ENCODE assay signal across 1 cellular context in the genomic region with DNA sequence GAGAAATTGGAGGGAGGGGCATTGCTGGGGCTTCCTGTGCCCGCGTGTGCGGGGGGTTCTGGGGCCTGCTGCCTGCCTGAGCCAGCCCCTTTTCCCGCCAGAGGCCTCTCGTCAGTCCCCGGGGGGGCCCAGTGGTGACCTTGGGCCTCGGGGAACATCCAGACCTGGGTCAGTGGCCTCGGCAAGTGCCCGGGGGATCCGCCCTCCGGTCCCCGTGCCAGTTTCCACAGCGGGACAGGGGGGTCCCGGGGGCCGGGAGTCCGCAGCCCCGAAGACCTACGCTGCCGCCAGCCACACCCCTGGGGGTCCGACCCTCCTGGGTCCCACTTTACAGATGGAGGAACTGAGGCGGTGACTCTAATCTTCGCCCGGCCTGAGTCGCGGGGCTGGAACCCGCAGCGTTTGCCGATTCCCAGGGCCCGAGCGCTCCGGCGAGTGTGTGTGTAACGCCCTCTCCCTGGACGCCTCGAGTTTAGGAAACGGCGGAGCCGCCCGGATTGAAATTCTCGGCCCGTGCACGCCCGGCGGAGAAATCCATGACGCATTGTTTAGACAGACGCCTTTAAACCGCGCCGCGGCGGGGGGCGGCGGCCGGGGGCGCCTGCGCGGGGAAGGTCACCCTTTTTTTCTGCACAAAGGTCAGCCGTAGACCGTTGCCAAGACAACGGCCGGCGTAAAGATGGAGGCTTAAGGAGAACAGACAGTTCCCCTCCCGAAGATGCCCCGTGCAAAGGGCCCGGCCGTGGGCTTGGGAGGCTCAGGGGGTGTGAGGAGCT.
A peak's percentile ranks its signal among the peaks of the same experiment; 100 is the strongest.
TF ChIP-seq lines count a peak whose summit lies in the region.

No MANE protein-coding gene starts in this region.

TF ChIP-seq in HepG2, 621 proteins besides CTCF, POLR2A, EP300 and RAD21 (continued from another document and continues in another):
- TF ChIP-seq, protein P1, sequence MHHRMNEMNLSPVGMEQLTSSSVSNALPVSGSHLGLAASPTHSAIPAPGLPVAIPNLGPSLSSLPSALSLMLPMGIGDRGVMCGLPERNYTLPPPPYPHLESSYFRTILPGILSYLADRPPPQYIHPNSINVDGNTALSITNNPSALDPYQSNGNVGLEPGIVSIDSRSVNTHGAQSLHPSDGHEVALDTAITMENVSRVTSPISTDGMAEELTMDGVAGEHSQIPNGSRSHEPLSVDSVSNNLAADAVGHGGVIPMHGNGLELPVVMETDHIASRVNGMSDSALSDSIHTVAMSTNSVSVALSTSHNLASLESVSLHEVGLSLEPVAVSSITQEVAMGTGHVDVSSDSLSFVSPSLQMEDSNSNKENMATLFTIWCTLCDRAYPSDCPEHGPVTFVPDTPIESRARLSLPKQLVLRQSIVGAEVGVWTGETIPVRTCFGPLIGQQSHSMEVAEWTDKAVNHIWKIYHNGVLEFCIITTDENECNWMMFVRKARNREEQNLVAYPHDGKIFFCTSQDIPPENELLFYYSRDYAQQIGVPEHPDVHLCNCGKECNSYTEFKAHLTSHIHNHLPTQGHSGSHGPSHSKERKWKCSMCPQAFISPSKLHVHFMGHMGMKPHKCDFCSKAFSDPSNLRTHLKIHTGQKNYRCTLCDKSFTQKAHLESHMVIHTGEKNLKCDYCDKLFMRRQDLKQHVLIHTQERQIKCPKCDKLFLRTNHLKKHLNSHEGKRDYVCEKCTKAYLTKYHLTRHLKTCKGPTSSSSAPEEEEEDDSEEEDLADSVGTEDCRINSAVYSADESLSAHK (CRISPR knock-in tag; IDR thresholded peaks at IDR 0.05; ENCODE audit: borderline replicate concordance), result no peak
- TF ChIP-seq ZNF749 (CRISPR knock-in tag; IDR thresholded peaks at IDR 0.05; ENCODE audit: borderline replicate concordance) (no peak; the same call in 1 of the 2 replicates), ZNF678 (CRISPR knock-in tag; IDR thresholded peaks at IDR 0.05) (no peak), ZSCAN9 (CRISPR knock-in tag; IDR thresholded peaks at IDR 0.05; ENCODE audit: borderline replicate concordance) (no peak; the same call in 1 of the 2 replicates), AHR (CRISPR knock-in tag; IDR thresholded peaks at IDR 0.05) (no peak), ARHGAP35 (CRISPR knock-in tag; IDR thresholded peaks at IDR 0.05; ENCODE audit: borderline replicate concordance) (no peak), ZNF383 (CRISPR knock-in tag; IDR thresholded peaks at IDR 0.05; ENCODE audit: borderline replicate concordance) (no peak), ZNF331 (CRISPR knock-in tag; IDR thresholded peaks at IDR 0.05) (peak; percentile 60), ZNF883 (CRISPR knock-in tag; IDR thresholded peaks at IDR 0.05; ENCODE audit: not compliant biosample characterization) (no peak), ZNF235 (CRISPR knock-in tag; IDR thresholded peaks at IDR 0.05; ENCODE audit: borderline replicate concordance) (no peak), NPAS2 (CRISPR knock-in tag; IDR thresholded peaks at IDR 0.05; ENCODE audit: borderline replicate concordance) (no peak), AGO1 (IDR thresholded peaks at IDR 0.05; ENCODE audit: low read depth, low read length, poor library complexity, severe bottlenecking) (no peak)
- TF ChIP-seq, protein P2, sequence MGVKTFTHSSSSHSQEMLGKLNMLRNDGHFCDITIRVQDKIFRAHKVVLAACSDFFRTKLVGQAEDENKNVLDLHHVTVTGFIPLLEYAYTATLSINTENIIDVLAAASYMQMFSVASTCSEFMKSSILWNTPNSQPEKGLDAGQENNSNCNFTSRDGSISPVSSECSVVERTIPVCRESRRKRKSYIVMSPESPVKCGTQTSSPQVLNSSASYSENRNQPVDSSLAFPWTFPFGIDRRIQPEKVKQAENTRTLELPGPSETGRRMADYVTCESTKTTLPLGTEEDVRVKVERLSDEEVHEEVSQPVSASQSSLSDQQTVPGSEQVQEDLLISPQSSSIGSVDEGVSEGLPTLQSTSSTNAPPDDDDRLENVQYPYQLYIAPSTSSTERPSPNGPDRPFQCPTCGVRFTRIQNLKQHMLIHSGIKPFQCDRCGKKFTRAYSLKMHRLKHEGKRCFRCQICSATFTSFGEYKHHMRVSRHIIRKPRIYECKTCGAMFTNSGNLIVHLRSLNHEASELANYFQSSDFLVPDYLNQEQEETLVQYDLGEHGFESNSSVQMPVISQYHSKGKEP (CRISPR knock-in tag; IDR thresholded peaks at IDR 0.05), result no peak
- TF ChIP-seq, protein P3, sequence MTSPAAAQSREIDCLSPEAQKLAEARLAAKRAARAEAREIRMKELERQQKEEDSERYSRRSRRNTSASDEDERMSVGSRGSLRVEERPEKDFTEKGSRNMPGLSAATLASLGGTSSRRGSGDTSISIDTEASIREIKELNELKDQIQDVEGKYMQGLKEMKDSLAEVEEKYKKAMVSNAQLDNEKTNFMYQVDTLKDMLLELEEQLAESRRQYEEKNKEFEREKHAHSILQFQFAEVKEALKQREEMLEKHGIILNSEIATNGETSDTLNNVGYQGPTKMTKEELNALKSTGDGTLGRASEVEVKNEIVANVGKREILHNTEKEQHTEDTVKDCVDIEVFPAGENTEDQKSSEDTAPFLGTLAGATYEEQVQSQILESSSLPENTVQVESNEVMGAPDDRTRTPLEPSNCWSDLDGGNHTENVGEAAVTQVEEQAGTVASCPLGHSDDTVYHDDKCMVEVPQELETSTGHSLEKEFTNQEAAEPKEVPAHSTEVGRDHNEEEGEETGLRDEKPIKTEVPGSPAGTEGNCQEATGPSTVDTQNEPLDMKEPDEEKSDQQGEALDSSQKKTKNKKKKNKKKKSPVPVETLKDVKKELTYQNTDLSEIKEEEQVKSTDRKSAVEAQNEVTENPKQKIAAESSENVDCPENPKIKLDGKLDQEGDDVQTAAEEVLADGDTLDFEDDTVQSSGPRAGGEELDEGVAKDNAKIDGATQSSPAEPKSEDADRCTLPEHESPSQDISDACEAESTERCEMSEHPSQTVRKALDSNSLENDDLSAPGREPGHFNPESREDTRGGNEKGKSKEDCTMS (CRISPR knock-in tag; conservative IDR thresholded peaks at IDR 0.05), result no peak
- TF ChIP-seq, protein P4, sequence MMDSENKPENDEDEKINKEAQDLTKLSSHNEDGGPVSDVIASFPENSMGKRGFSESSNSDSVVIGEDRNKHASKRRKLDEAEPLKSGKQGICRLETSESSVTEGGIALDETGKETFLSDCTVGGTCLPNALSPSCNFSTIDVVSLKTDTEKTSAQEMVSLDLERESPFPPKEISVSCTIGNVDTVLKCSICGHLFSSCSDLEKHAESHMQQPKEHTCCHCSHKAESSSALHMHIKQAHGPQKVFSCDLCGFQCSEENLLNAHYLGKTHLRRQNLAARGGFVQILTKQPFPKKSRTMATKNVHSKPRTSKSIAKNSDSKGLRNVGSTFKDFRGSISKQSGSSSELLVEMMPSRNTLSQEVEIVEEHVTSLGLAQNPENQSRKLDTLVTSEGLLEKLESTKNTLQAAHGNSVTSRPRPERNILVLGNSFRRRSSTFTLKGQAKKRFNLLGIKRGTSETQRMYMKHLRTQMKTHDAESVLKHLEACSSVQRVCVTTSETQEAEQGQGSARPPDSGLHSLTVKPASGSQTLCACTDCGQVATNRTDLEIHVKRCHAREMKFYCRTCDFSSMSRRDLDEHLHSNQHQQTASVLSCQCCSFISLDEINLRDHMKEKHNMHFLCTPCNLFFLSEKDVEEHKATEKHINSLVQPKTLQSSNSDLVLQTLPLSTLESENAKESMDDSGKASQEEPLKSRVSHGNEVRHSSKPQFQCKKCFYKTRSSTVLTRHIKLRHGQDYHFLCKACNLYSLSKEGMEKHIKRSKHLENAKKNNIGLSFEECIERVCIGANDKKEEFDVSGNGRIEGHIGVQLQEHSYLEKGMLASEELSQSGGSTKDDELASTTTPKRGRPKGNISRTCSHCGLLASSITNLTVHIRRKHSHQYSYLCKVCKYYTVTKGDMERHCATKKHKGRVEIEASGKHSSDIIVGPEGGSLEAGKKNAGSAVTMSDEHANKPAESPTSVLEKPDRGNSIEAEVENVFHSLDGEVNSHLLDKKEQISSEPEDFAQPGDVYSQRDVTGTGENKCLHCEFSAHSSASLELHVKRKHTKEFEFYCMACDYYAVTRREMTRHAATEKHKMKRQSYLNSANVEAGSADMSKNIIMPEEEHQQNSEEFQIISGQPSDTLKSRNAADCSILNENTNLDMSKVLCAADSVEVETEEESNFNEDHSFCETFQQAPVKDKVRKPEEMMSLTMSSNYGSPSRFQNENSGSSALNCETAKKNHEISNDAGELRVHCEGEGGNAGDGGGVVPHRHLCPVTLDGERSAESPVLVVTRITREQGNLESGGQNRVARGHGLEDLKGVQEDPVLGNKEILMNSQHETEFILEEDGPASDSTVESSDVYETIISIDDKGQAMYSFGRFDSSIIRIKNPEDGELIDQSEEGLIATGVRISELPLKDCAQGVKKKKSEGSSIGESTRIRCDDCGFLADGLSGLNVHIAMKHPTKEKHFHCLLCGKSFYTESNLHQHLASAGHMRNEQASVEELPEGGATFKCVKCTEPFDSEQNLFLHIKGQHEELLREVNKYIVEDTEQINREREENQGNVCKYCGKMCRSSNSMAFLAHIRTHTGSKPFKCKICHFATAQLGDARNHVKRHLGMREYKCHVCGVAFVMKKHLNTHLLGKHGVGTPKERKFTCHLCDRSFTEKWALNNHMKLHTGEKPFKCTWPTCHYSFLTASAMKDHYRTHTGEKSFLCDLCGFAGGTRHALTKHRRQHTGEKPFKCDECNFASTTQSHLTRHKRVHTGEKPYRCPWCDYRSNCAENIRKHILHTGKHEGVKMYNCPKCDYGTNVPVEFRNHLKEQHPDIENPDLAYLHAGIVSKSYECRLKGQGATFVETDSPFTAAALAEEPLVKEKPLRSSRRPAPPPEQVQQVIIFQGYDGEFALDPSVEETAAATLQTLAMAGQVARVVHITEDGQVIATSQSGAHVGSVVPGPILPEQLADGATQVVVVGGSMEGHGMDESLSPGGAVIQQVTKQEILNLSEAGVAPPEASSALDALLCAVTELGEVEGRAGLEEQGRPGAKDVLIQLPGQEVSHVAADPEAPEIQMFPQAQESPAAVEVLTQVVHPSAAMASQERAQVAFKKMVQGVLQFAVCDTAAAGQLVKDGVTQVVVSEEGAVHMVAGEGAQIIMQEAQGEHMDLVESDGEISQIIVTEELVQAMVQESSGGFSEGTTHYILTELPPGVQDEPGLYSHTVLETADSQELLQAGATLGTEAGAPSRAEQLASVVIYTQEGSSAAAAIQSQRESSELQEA (CRISPR knock-in tag; IDR thresholded peaks at IDR 0.05; ENCODE audit: not compliant biosample characterization), result no peak
- TF ChIP-seq, protein P5, sequence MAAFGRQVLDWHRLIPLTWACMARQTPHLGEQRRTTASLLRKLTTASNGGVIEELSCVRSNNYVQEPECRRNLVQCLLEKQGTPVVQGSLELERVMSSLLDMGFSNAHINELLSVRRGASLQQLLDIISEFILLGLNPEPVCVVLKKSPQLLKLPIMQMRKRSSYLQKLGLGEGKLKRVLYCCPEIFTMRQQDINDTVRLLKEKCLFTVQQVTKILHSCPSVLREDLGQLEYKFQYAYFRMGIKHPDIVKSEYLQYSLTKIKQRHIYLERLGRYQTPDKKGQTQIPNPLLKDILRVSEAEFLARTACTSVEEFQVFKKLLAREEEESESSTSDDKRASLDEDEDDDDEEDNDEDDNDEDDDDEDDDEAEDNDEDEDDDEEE (CRISPR knock-in tag; IDR thresholded peaks at IDR 0.05), result no peak
- TF ChIP-seq, protein P6, sequence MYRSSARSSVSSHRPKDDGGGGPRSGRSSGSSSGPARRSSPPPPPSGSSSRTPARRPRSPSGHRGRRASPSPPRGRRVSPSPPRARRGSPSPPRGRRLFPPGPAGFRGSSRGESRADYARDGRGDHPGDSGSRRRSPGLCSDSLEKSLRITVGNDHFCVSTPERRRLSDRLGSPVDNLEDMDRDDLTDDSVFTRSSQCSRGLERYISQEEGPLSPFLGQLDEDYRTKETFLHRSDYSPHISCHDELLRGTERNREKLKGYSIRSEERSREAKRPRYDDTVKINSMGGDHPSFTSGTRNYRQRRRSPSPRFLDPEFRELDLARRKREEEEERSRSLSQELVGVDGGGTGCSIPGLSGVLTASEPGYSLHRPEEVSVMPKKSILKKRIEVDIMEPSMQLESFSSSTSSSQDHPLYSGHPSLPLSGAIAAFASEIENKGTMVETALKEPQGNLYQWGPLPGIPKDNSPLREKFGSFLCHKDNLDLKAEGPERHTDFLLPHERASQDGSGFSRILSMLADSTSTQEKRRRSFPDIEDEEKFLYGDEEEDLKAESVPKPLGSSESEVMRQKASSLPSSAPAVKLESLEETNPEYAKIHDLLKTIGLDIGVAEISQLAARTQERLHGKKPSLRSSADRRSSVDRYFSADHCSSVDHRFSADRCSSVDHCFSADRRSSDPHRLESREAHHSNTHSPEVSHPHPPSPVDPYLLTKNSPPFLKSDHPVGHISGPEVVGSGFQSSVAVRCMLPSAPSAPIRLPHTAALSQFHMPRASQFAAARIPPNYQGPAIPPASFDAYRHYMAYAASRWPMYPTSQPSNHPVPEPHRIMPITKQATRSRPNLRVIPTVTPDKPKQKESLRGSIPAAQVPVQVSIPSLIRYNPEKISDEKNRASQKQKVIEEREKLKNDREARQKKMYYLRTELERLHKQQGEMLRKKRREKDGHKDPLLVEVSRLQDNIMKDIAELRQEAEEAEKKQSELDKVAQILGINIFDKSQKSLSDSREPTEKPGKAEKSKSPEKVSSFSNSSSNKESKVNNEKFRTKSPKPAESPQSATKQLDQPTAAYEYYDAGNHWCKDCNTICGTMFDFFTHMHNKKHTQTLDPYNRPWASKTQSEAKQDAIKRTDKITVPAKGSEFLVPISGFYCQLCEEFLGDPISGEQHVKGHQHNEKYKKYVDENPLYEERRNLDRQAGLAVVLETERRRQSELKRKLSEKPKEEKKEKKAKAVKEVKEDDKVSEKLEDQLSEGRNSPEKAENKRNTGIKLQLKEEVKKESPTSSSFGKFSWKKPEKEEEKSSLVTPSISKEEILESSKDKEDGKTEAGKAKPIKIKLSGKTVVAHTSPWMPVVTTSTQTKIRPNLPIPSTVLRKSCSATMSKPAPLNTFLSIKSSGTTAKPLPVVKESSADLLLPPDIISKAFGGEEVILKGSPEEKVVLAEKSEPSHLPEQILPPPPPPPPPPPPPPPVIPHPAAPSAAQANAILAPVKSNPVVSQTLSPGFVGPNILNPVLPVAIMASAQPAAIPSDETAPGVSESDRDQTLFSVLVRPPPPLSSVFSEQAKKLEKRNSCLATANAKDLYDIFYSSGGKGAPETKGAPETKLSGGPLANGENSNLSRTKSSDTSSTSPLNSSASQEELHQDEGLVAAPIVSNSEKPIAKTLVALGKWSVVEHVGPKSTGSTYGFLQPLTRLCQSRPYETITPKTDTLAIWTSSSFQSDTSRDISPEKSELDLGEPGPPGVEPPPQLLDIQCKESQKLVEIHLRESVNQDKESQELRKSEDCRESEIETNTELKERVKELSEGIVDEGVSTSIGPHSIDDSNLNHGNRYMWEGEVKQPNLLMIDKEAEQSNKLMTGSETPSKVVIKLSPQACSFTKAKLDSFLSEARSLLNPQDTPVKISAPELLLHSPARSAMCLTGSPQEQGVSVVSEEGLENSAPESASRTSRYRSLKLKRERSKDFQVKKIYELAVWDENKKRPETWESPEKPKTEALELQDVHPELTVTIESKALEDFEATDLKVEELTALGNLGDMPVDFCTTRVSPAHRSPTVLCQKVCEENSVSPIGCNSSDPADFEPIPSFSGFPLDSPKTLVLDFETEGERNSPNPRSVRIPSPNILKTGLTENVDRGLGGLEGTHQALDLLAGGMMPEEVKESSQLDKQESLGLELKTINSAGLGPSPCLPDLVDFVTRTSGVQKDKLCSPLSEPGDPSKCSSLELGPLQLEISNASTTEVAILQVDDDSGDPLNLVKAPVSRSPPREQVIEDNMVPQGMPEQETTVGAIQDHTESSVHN (CRISPR knock-in tag; IDR thresholded peaks at IDR 0.05), result no peak
